23 cellular contexts compared by ENCODE assay signal in the genomic region with DNA sequence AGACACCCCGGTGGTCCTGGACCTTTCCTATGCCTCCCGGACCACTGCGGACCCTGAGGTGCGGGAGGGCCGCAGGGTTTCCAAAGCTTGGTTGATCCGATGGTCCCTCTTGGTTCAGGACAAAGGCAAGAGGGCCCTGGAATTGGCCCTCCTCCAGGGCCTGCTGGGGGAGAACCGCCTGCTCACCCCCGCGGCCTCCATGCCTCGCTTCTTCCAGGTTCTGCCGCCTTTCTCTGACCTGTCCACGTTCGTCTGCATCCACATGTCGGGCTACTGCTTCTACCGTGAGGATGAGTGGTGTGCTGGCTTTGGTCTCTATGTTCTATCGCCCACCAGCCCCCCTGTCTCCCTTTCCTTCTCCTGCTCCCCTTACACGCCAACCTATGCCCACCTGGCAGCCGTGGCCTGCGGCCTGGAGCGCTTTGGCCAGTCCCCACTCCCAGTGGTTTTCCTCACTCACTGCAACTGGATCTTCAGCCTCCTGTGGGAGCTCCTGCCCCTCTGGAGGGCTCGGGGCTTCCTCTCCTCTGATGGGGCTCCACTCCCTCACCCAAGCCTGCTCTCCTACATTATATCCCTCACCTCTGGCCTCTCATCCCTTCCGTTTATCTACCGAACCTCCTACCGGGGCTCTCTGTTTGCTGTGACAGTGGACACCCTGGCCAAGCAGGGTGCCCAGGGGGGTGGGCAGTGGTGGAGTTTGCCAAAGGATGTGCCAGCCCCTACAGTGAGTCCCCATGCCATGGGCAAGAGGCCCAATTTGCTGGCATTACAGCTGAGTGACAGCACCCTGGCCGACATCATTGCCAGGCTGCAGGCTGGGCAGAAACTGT. TPM values are rescaled to one million over a fixed set of nuclear protein-coding genes. Genes with fewer than 3 reads are reported as not detected.
"Had no signal": no experiment of that assay in that cellular context is flagged by ENCODE, and none has a peak within 500 bp of the region (broad histone marks: within the 10 kb centered on the region; RNA-seq: fewer than 3 reads in every experiment).

No MANE protein-coding gene starts in this region.

- H3K27me3 Mint-ChIP-seq: activated naive CD8-positive, alpha-beta T cell treated with anti-CD3 and anti-CD28 coated beads for 36 hours had no signal

- H3K27ac Mint-ChIP-seq: activated B cell treated with CpG ODN at 0.5 μM for 24 hours; activated CD8-positive, alpha-beta memory T cell treated with anti-CD3 and anti-CD28 coated beads, Interleukin-2, amount 10 ng/mL, durations not matched to agents 7 days and 5 days; activated CD8-positive, alpha-beta T cell treated with anti-CD3 and anti-CD28 coated beads, Interleukin-2, amount 10 ng/mL, durations not matched to agents 7 days and 5 days; activated naive CD4-positive, alpha-beta T cell treated with anti-CD3 and anti-CD28 coated beads for 36 hours; activated naive CD8-positive, alpha-beta T cell treated with anti-CD3 and anti-CD28 coated beads for 36 hours; natural killer cell treated with Interleukin-12 subunit alpha and Interleukin-12 subunit beta and Interleukin-15 and Interleukin-18, amount 100 ng/mL, for 72 hours; T-helper 2 cell treated with Interferon-gamma antibody and Interleukin-4, amounts not matched to agents 5 μg/mL and 100 μg/mL, for 36 hours had no signal

- ATAC-seq: activated CD8-positive, alpha-beta memory T cell treated with anti-CD3 and anti-CD28 coated beads, Interleukin-2, amount 10 ng/mL, durations not matched to agents 7 days and 5 days; activated CD8-positive, alpha-beta T cell treated with anti-CD3 and anti-CD28 coated beads, Interleukin-2, amount 10 ng/mL, durations not matched to agents 7 days and 5 days; body of pancreas; left lung; mucosa of descending colon; natural killer cell treated with Interleukin-12 subunit alpha and Interleukin-12 subunit beta and Interleukin-15 and Interleukin-18, amount 100 ng/mL, for 72 hours had no signal

- H3K4me3 Mint-ChIP-seq: activated B cell treated with CpG ODN at 0.5 μM for 24 hours; activated CD8-positive, alpha-beta memory T cell treated with anti-CD3 and anti-CD28 coated beads, Interleukin-2, amount 10 ng/mL, durations not matched to agents 7 days and 5 days; activated CD8-positive, alpha-beta T cell treated with anti-CD3 and anti-CD28 coated beads, Interleukin-2, amount 10 ng/mL, durations not matched to agents 7 days and 5 days; activated naive CD4-positive, alpha-beta T cell treated with anti-CD3 and anti-CD28 coated beads for 36 hours; activated naive CD8-positive, alpha-beta T cell treated with anti-CD3 and anti-CD28 coated beads for 36 hours; natural killer cell treated with Interleukin-12 subunit alpha and Interleukin-12 subunit beta and Interleukin-15 and Interleukin-18, amount 100 ng/mL, for 72 hours; T-helper 2 cell treated with Interferon-gamma antibody and Interleukin-4, amounts not matched to agents 5 μg/mL and 100 μg/mL, for 36 hours had no signal

- H3K4me1 Mint-ChIP-seq: activated B cell treated with CpG ODN at 0.5 μM for 24 hours; activated CD8-positive, alpha-beta memory T cell treated with anti-CD3 and anti-CD28 coated beads, Interleukin-2, amount 10 ng/mL, durations not matched to agents 7 days and 5 days; activated naive CD8-positive, alpha-beta T cell treated with anti-CD3 and anti-CD28 coated beads for 36 hours had no signal

- H3K36me3 Mint-ChIP-seq: activated CD8-positive, alpha-beta memory T cell treated with anti-CD3 and anti-CD28 coated beads, Interleukin-2, amount 10 ng/mL, durations not matched to agents 7 days and 5 days; activated naive CD8-positive, alpha-beta T cell treated with anti-CD3 and anti-CD28 coated beads for 36 hours; natural killer cell treated with Interleukin-12 subunit alpha and Interleukin-12 subunit beta and Interleukin-15 and Interleukin-18, amount 100 ng/mL, for 72 hours had no signal

- DNase-seq: activated B cell treated with CpG ODN at 0.5 μM for 24 hours; activated CD4-positive, alpha-beta T cell treated with anti-CD3 and anti-CD28 coated beads, Interleukin-2, amount 50 U/mL, for 1 hour; activated CD8-positive, alpha-beta memory T cell treated with anti-CD3 and anti-CD28 coated beads, Interleukin-2, amount 10 ng/mL, durations not matched to agents 7 days and 5 days; activated CD8-positive, alpha-beta T cell treated with anti-CD3 and anti-CD28 coated beads, Interleukin-2, amount 10 ng/mL, durations not matched to agents 7 days and 5 days; activated effector memory CD4-positive, alpha-beta T cell treated with anti-CD3 and anti-CD28 coated beads, Interleukin-2, amount 50 U/mL, for 16 hours; activated naive CD4-positive, alpha-beta T cell treated with anti-CD3 and anti-CD28 coated beads for 36 hours; activated naive CD8-positive, alpha-beta T cell treated with anti-CD3 and anti-CD28 coated beads for 36 hours; aorta; cerebellar nuclear complex; colonic mucosa; effector CD8-positive, alpha-beta T cell; glutamatergic neuron; left lung; mesendoderm; mucosa of descending colon; stimulated activated naive CD4-positive, alpha-beta T cell; T-helper 1 cell; testis; transverse colon had no signal

- H3K9me3 Mint-ChIP-seq: activated B cell treated with CpG ODN at 0.5 μM for 24 hours; activated naive CD4-positive, alpha-beta T cell treated with anti-CD3 and anti-CD28 coated beads for 36 hours; activated naive CD8-positive, alpha-beta T cell treated with anti-CD3 and anti-CD28 coated beads for 36 hours; natural killer cell treated with Interleukin-12 subunit alpha and Interleukin-12 subunit beta and Interleukin-15 and Interleukin-18, amount 100 ng/mL, for 72 hours; T-helper 2 cell treated with Interferon-gamma antibody and Interleukin-4, amounts not matched to agents 5 μg/mL and 100 μg/mL, for 36 hours had no signal

RNA-seq across cellular contexts. Expression of gene CBLN3, which starts 13.8 kb away (rescaled TPM):
- total RNA-seq: frontal cortex had no signal

RNA-seq across cellular contexts. Expression of gene NFATC4, which starts 47.7 kb away (rescaled TPM):
- total RNA-seq: activated CD8-positive, alpha-beta T cell treated with anti-CD3 and anti-CD28 coated beads, Interleukin-2, amount 10 ng/mL, durations not matched to agents 7 days and 5 days; natural killer cell treated with Interleukin-12 subunit alpha and Interleukin-12 subunit beta and Interleukin-15 and Interleukin-18, amount 100 ng/mL, for 72 hours had no signal
